Comparison of ENCODE assay signal across 9 cellular contexts in genomic region chr17:15945493-15946209, GRCh38. TPM values are rescaled to one million over a fixed set of nuclear protein-coding genes. Genes with fewer than 3 reads are reported as not detected.
DNase-seq lines count a peak whose midpoint lies in the region; ATAC-seq and TF ChIP-seq lines count a peak whose summit lies in the region.
"Had no signal": no experiment of that assay in that cellular context is flagged by ENCODE, and none has a peak within 500 bp of the region (broad histone marks: within the 10 kb centered on the region; RNA-seq: fewer than 3 reads in every experiment).

No MANE protein-coding gene starts in this region.

- CTCF ChIA-PET in activated CD8-positive, alpha-beta T cell treated with anti-CD3 and anti-CD28 coated beads for 36 hours (lab: Charles Lee): interaction anchor here (0.7 to 2.4 kb wide), 12 partner anchors 9 to 116 kb away, joined by 3 to 14 read pairs (median 4); partner anchors contain the start of genes TTC19 and ZSWIM7
- CTCF ChIA-PET in GM10248 (lab: Yijun Ruan, JAX): interaction anchor here (1.1 to 1.8 kb wide), 5 partner anchors 8 to 52 kb away, joined by 3 to 5 read pairs (median 4); no protein-coding TSS in a partner anchor

- no peak for TF ChIP-seq CTCF in activated CD8-positive, alpha-beta T cell treated with anti-CD3 and anti-CD28 coated beads for 36 hours (IDR thresholded peaks at IDR 0.05)
- TF ChIP-seq CTCF in gastroesophageal sphincter (IDR thresholded peaks at IDR 0.05) (no peak), GM10248 (IDR thresholded peaks at IDR 0.05; ENCODE audit: control extremely low read depth, extremely low read depth, low read depth, missing control alignments) (no peak)

- no peaks in the 10 kb centered on the region for H3K9me3 ChIP-seq in gastroesophageal sphincter
- H3K9me3 ChIP-seq: adrenal gland had no signal

- H3K27me3 ChIP-seq in gastroesophageal sphincter: peaks cover 55% of the 10 kb centered on the region
- H3K27me3 ChIP-seq: adrenal gland had no signal

- H3K36me3 ChIP-seq in gastroesophageal sphincter: no peaks in the 10 kb centered on the region
- H3K36me3 ChIP-seq: adrenal gland had no signal

- H3K4me1 Mint-ChIP-seq in activated CD8-positive, alpha-beta T cell treated with anti-CD3 and anti-CD28 coated beads for 36 hours (ENCODE audit: low read depth): peaks cover 11% of the 10 kb centered on the region

- WGBS in gastroesophageal sphincter (ENCODE audit: low coverage in 1 of 2), 2 donors: 0% methylated on average over 1 to 2 of the region's 68 CpGs

- DNase-seq in activated CD4-positive, CD25-positive, alpha-beta regulatory T cell treated with anti-CD3 and anti-CD28 coated beads, Interleukin-2, amount 50 U/mL, for 72 hours: no peak
- peak; percentile 45 for DNase-seq in activated CD8-positive, alpha-beta T cell treated with anti-CD3 and anti-CD28 coated beads for 36 hours
- DNase-seq in posterior vena cava (ENCODE audit: low spot score) (peak; percentile 84), UCSD-AML1 (lab: John Stamatoyannopoulos, UW; ENCODE audit: unreplicated experiment) (no peak), GM10248 (ENCODE audit: extremely low spot score) (no peak)

- H3K27me3 Mint-ChIP-seq in activated CD8-positive, alpha-beta T cell treated with anti-CD3 and anti-CD28 coated beads for 36 hours: peaks cover 27% of the 10 kb centered on the region

- no peaks in the 10 kb centered on the region for H3K9me3 Mint-ChIP-seq in activated CD8-positive, alpha-beta T cell treated with anti-CD3 and anti-CD28 coated beads for 36 hours

- H3K4me3 ChIP-seq in gastroesophageal sphincter: peak overlapping the region; percentile 29 to 65

- H3K4me1 ChIP-seq in gastroesophageal sphincter: peaks cover 0 to 30% (median 17%) of the 10 kb centered on the region in 3 donors

- TF ChIP-seq EP300 in gastroesophageal sphincter (IDR thresholded peaks at IDR 0.05): no peak

- H3K4me3 Mint-ChIP-seq in activated CD8-positive, alpha-beta T cell treated with anti-CD3 and anti-CD28 coated beads for 36 hours: peak overlapping the region; percentile 76

- ATAC-seq in activated CD4-positive, CD25-positive, alpha-beta regulatory T cell treated with anti-CD3 and anti-CD28 coated beads, Interleukin-2, amount 50 U/mL, for 24 hours: peak; percentile 4 to 23
- ATAC-seq in activated CD8-positive, alpha-beta T cell treated with anti-CD3 and anti-CD28 coated beads for 36 hours: no peak
- no peak for ATAC-seq in gastroesophageal sphincter
- ATAC-seq in GM21447 (IDR thresholded peaks at IDR 0.05; ENCODE audit: unreplicated experiment): no peak

- peak overlapping the region in 1 of 4 donors; percentile 54 for H3K27ac ChIP-seq in gastroesophageal sphincter

- POLR2A ChIA-PET in activated CD8-positive, alpha-beta T cell treated with anti-CD3 and anti-CD28 coated beads for 36 hours (lab: Charles Lee): interaction anchor here (1.5 to 3.0 kb wide), 3 partner anchors 13 to 54 kb away, joined by 3 to 22 read pairs (median 19); partner anchors contain the start of genes TTC19 and ZSWIM7
- POLR2A ChIA-PET in GM10248 (lab: Yijun Ruan, JAX): no interaction called here

- intact Hi-C loops in activated CD8-positive, alpha-beta T cell treated with anti-CD3 and anti-CD28 coated beads for 36 hours (cut with micrococcal nuclease): no loop called here
- intact Hi-C loops in posterior vena cava (cut with DNase I): no loop called here

- no peaks in the 10 kb centered on the region for H3K36me3 Mint-ChIP-seq in activated CD8-positive, alpha-beta T cell treated with anti-CD3 and anti-CD28 coated beads for 36 hours (ENCODE audit: low read depth)

- TF ChIP-seq POLR2A in gastroesophageal sphincter (IDR thresholded peaks at IDR 0.05): no peak

- peak overlapping the region; percentile 51 for H3K27ac Mint-ChIP-seq in activated CD8-positive, alpha-beta T cell treated with anti-CD3 and anti-CD28 coated beads for 36 hours

RNA-seq across cellular contexts. Expression of gene ADORA2B, which starts 0.7 kb away (rescaled TPM):
- total RNA-seq in activated CD8-positive, alpha-beta T cell treated with anti-CD3 and anti-CD28 coated beads for 36 hours: 1 to 10 TPM; 4.2 to 5.4 TPM
- 1 to 10 TPM in 2 of 4 donors, under 1 TPM in 1, not detected in 1; 0.40 to 2.0 (median 1.2) TPM for total RNA-seq in gastroesophageal sphincter
- under 1 TPM; 0.74 to 0.86 TPM for total RNA-seq in posterior vena cava

RNA-seq across cellular contexts. Expression of gene ZSWIM7, which starts 53.9 kb away (rescaled TPM):
- total RNA-seq in activated CD8-positive, alpha-beta T cell treated with anti-CD3 and anti-CD28 coated beads for 36 hours: 10 to 100 TPM; 14.5 to 18.2 TPM
- total RNA-seq in gastroesophageal sphincter: 10 to 100 TPM; 12.1 to 32.4 (median 13.6) TPM
- 10 to 100 TPM; 11.9 to 16.5 TPM for total RNA-seq in posterior vena cava

RNA-seq across cellular contexts. Expression of gene TTC19, which starts 54.0 kb away (rescaled TPM):
- total RNA-seq in activated CD8-positive, alpha-beta T cell treated with anti-CD3 and anti-CD28 coated beads for 36 hours: 10 to 100 TPM; 24.7 to 26.0 TPM
- total RNA-seq in gastroesophageal sphincter (10 to 100 TPM; 22.1 to 57.1 (median 40.0) TPM), posterior vena cava (10 to 100 TPM; 18.4 to 18.6 TPM)

Comparison
In these comparisons a context has a peak if more than half of its experiments do, and no peak if none do; other contexts are left out.
1. ATAC-seq: peak in activated CD4-positive, CD25-positive, alpha-beta regulatory T cell treated with anti-CD3 and anti-CD28 coated beads, Interleukin-2, amount 50 U/mL, for 24 hours (2 of 2); none in activated CD8-positive, alpha-beta T cell treated with anti-CD3 and anti-CD28 coated beads for 36 hours (single experiment), gastroesophageal sphincter (single experiment) and GM21447 (single experiment).
2. DNase-seq: peak in activated CD8-positive, alpha-beta T cell treated with anti-CD3 and anti-CD28 coated beads for 36 hours (single experiment) and posterior vena cava (single experiment); none in activated CD4-positive, CD25-positive, alpha-beta regulatory T cell treated with anti-CD3 and anti-CD28 coated beads, Interleukin-2, amount 50 U/mL, for 72 hours (single experiment), UCSD-AML1 (single experiment) and GM10248 (single experiment).